ENCODE assay signal across 1 cellular context in genomic region chr22:29820941-29821789, GRCh38.
TF ChIP-seq lines count a peak whose summit lies in the region.

No MANE protein-coding gene starts in this region.

TF ChIP-seq in HepG2, 621 proteins besides CTCF, POLR2A, EP300 and RAD21 (continued from another document and continues in another):
- TF ChIP-seq STAT6 (CRISPR knock-in tag; IDR thresholded peaks at IDR 0.05; ENCODE audit: borderline replicate concordance) (no peak), ZNF761 (CRISPR knock-in tag; conservative IDR thresholded peaks at IDR 0.05) (no peak), PBX2 (CRISPR knock-in tag; IDR thresholded peaks at IDR 0.05) (peak; percentile 20; the same call in 1 of the 2 replicates), DNMT1 (CRISPR knock-in tag; IDR thresholded peaks at IDR 0.05) (no peak), TRAFD1 (CRISPR knock-in tag; IDR thresholded peaks at IDR 0.05; ENCODE audit: borderline replicate concordance) (no peak), CERS6 (CRISPR knock-in tag; IDR thresholded peaks at IDR 0.05) (no peak), ZNF30 (CRISPR knock-in tag; IDR thresholded peaks at IDR 0.05) (no peak), ZNF7 (CRISPR knock-in tag; IDR thresholded peaks at IDR 0.05) (no peak), ZNF674 (CRISPR knock-in tag; IDR thresholded peaks at IDR 0.05; ENCODE audit: low read depth) (no peak), SATB2 (CRISPR knock-in tag; IDR thresholded peaks at IDR 0.05) (no peak), ZNF678 (CRISPR knock-in tag; IDR thresholded peaks at IDR 0.05) (no peak), ZBTB3 (CRISPR knock-in tag; IDR thresholded peaks at IDR 0.05; ENCODE audit: borderline replicate concordance, low read depth) (no peak), KDM1A (CRISPR knock-in tag; IDR thresholded peaks at IDR 0.05) (no peak), ZFX (CRISPR knock-in tag; IDR thresholded peaks at IDR 0.05; ENCODE audit: low read depth) (no peak), GPN1 (CRISPR knock-in tag; IDR thresholded peaks at IDR 0.05; ENCODE audit: borderline replicate concordance) (no peak), FOXK1 (CRISPR knock-in tag; IDR thresholded peaks at IDR 0.05; ENCODE audit: borderline replicate concordance, low read depth) (no peak), GATAD1 (CRISPR knock-in tag; IDR thresholded peaks at IDR 0.05) (no peak), GATA4 (IDR thresholded peaks at IDR 0.05; ENCODE audit: borderline replicate concordance, low read depth) (no peak), ZBTB2 (CRISPR knock-in tag; IDR thresholded peaks at IDR 0.05; ENCODE audit: low read depth) (no peak), ZNF230 (CRISPR knock-in tag; IDR thresholded peaks at IDR 0.05) (no peak), KDM6A (CRISPR knock-in tag; IDR thresholded peaks at IDR 0.05; ENCODE audit: low read depth) (no peak), FOXA1 (IDR thresholded peaks at IDR 0.05) (no peak), FOXA1 (CRISPR knock-in tag; IDR thresholded peaks at IDR 0.05) (peak; percentile 44; the same call in 1 of the 2 replicates), ZUFSP (CRISPR knock-in tag; IDR thresholded peaks at IDR 0.05; ENCODE audit: borderline replicate concordance) (no peak), ZNF550 (CRISPR knock-in tag; IDR thresholded peaks at IDR 0.05; ENCODE audit: borderline replicate concordance) (no peak), HIVEP1 (CRISPR knock-in tag; IDR thresholded peaks at IDR 0.05) (no peak), ZNF513 (CRISPR knock-in tag; conservative IDR thresholded peaks at IDR 0.05) (no peak), PHF21A (CRISPR knock-in tag; IDR thresholded peaks at IDR 0.05) (peak; percentile 32; the same call in 1 of the 2 replicates), HOXA9 (CRISPR knock-in tag; IDR thresholded peaks at IDR 0.05; ENCODE audit: borderline replicate concordance) (no peak), ZNF282 (IDR thresholded peaks at IDR 0.05; ENCODE audit: partially characterized antibody) (no peak), RORA (CRISPR knock-in tag; IDR thresholded peaks at IDR 0.05) (no peak), TEAD3 (CRISPR knock-in tag; optimal IDR thresholded peaks at IDR 0.05; ENCODE audit: borderline replicate concordance) (no peak), IKZF5 (CRISPR knock-in tag; IDR thresholded peaks at IDR 0.05) (0 out of 2 replicates have a peak, but pooled peaks have one; percentile 39), MAZ (IDR thresholded peaks at IDR 0.05; ENCODE audit: borderline replicate concordance, low read depth, low read length) (no peak), MAZ (CRISPR knock-in tag; IDR thresholded peaks at IDR 0.05; ENCODE audit: low read depth) (no peak), ZNF616 (CRISPR knock-in tag; IDR thresholded peaks at IDR 0.05; ENCODE audit: low read depth) (no peak), CSRNP2 (CRISPR knock-in tag; conservative IDR thresholded peaks at IDR 0.05; ENCODE audit: low read depth) (no peak), ZNF574 (CRISPR knock-in tag; IDR thresholded peaks at IDR 0.05) (no peak), FOXM1 (CRISPR knock-in tag; IDR thresholded peaks at IDR 0.05) (no peak), ZNF784 (CRISPR knock-in tag; IDR thresholded peaks at IDR 0.05; ENCODE audit: borderline replicate concordance) (no peak), TFAP4 (IDR thresholded peaks at IDR 0.05; ENCODE audit: borderline replicate concordance, low read depth) (peak; percentile 92), SNRNP70 (IDR thresholded peaks at IDR 0.05; ENCODE audit: low read depth, low read length) (no peak), YY1 (IDR thresholded peaks at IDR 0.05; ENCODE audit: insufficient read depth, insufficient replicate concordance, low read depth, low read length) (no peak)
